In genomic region chr20:13800728-13801134, GRCh38 we compare ENCODE assay signal across 8 cellular contexts. TPM values are rescaled to one million over a fixed set of nuclear protein-coding genes. Genes with fewer than 3 reads are reported as not detected.
DNase-seq lines count a peak whose midpoint lies in the region; ATAC-seq lines count a peak whose summit lies in the region.

No MANE protein-coding gene starts in this region.

- peak overlapping the region in 1 of 2 donors; percentile 76 for H3K27ac Mint-ChIP-seq in stimulated activated naive CD8-positive, alpha-beta T cell treated with anti-CD3 and anti-CD28 coated beads, Interleukin-15, amount 100 ng/mL, for 72 hours

- ATAC-seq in HG03565 (IDR thresholded peaks at IDR 0.05; ENCODE audit: unreplicated experiment) (no peak), HG02763 (IDR thresholded peaks at IDR 0.05; ENCODE audit: unreplicated experiment) (no peak), HG03354 (IDR thresholded peaks at IDR 0.05; ENCODE audit: poor library complexity, severe bottlenecking, unreplicated experiment) (no peak)
- ATAC-seq in stimulated activated naive CD8-positive, alpha-beta T cell treated with anti-CD3 and anti-CD28 coated beads, Interleukin-15, amount 100 ng/mL, for 72 hours = no peak

- H3K4me1 Mint-ChIP-seq in stimulated activated naive CD8-positive, alpha-beta T cell treated with anti-CD3 and anti-CD28 coated beads, Interleukin-15, amount 100 ng/mL, for 72 hours = no peaks in the 10 kb centered on the region

- in situ Hi-C loops in Caki2 (cut with HindIII; ENCODE audit: low pct_unique_long_range_greater_than_20kb, low sequenced_read_pairs) = no loop called here

- no peaks in the 10 kb centered on the region for H3K27me3 Mint-ChIP-seq in stimulated activated naive CD8-positive, alpha-beta T cell treated with anti-CD3 and anti-CD28 coated beads, Interleukin-15, amount 100 ng/mL, for 72 hours

- no peaks in the 10 kb centered on the region for H3K9me3 Mint-ChIP-seq in stimulated activated naive CD8-positive, alpha-beta T cell treated with anti-CD3 and anti-CD28 coated beads, Interleukin-15, amount 100 ng/mL, for 72 hours

- DNase-seq in Caki2 (ENCODE audit: low read depth) (peak; percentile 80), NCI-H2081 treated with DMSO at 0.1 percent for 48 hours (lab: John Stamatoyannopoulos, UW) (peak; percentile 58), cerebellum (ENCODE audit: low spot score) (peak; percentile 86), lung microvascular endothelial cell (ENCODE audit: low read depth in 2 of 2) (peak; percentile 75 to 77)
- DNase-seq in stimulated activated naive CD8-positive, alpha-beta T cell treated with anti-CD3 and anti-CD28 coated beads, Interleukin-15, amount 100 ng/mL, for 72 hours = no peak

- no peak overlapping the region for H3K4me3 Mint-ChIP-seq in stimulated activated naive CD8-positive, alpha-beta T cell treated with anti-CD3 and anti-CD28 coated beads, Interleukin-15, amount 100 ng/mL, for 72 hours

RNA-seq across cellular contexts. Expression of gene NDUFAF5, which starts 15.9 kb away (rescaled TPM):
- total RNA-seq in Caki2 (2014; rRNA removed; shearing (Covaris generic); ENCODE audit: low replicate concordance) = 13.1 and 49.7 TPM in 2 replicates
- total RNA-seq in cerebellum (39.2 TPM), lung microvascular endothelial cell (10.2 and 11.1 TPM in 2 replicates)

RNA-seq across cellular contexts. Expression of gene ESF1, which starts 16.0 kb away (rescaled TPM):
- 5.3 and 8.9 TPM in 2 replicates for total RNA-seq in Caki2 (2014; rRNA removed; shearing (Covaris generic); ENCODE audit: low replicate concordance)
- 16.8 TPM for total RNA-seq in cerebellum
- 4.4 and 9.3 TPM in 2 replicates for total RNA-seq in lung microvascular endothelial cell

Comparison
In these comparisons a context has a peak if more than half of its experiments do, and no peak if none do; other contexts are left out.
1. DNase-seq: peak in Caki2 (single experiment), NCI-H2081 treated with DMSO at 0.1 percent for 48 hours (single experiment), cerebellum (single experiment) and lung microvascular endothelial cell (2 of 2); none in stimulated activated naive CD8-positive, alpha-beta T cell treated with anti-CD3 and anti-CD28 coated beads, Interleukin-15, amount 100 ng/mL, for 72 hours (0 of 2).